1 cellular context compared by ENCODE assay signal in the genomic region with DNA sequence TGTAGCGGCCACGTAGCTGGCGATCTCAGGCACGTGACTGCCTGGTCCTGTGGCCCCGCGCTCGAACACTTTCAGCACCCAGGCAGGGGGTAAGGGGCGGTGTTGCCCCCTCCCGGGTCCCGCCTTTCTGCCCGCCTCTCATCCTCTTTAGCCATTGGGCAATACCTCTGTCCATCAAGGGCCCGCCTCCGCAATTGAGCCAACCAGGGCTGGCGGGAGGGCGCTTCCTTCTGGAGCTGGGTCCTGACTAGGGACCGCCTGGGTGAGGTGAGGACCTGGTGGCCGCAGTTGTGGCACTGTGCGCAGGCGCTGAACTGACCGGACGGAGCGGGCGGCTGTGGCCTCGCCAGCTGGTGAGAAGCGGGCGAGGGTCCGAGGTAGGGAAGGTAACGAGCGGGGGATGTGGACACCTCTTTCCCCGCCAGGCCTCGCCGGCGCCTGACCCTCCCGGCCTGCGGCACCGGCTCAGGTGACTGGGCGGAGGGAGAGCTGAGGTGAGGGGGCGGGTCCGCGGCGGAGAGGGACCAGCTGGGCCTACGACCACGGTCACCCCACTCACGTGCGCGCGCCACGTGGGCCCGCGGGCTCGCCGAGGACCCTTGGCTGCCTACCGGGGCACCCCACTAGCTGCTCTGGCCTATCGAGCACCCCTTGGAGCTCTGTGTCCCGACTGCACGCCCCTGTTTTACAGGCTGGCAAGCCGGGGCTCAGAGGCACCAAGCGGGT.
TF ChIP-seq lines count a peak whose summit lies in the region.

A gene with protein sequence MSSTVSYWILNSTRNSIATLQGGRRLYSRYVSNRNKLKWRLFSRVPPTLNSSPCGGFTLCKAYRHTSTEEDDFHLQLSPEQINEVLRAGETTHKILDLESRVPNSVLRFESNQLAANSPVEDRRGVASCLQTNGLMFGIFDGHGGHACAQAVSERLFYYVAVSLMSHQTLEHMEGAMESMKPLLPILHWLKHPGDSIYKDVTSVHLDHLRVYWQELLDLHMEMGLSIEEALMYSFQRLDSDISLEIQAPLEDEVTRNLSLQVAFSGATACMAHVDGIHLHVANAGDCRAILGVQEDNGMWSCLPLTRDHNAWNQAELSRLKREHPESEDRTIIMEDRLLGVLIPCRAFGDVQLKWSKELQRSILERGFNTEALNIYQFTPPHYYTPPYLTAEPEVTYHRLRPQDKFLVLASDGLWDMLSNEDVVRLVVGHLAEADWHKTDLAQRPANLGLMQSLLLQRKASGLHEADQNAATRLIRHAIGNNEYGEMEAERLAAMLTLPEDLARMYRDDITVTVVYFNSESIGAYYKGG (plus strand): TSS at position 228 of the 726 bp plus-strand sequence. CDS start 3,770 bp downstream, outside the sequence.

TF ChIP-seq in HCT116, 20 proteins besides CTCF, POLR2A, EP300 and RAD21 (continued from another document):
- no peak for TF ChIP-seq ZBTB33 (IDR thresholded peaks at IDR 0.05; ENCODE audit: extremely low read depth, insufficient replicate concordance, low read length)
- no peak for TF ChIP-seq REST (IDR thresholded peaks at IDR 0.05; ENCODE audit: low read depth)
- no peak for TF ChIP-seq EZH2phosphoT487 (IDR thresholded peaks at IDR 0.05; ENCODE audit: borderline replicate concordance)
- no peak for TF ChIP-seq TCF7L2 (IDR thresholded peaks at IDR 0.05; ENCODE audit: borderline replicate concordance, extremely low read depth, insufficient read depth, insufficient read length)
- no peak for TF ChIP-seq ZNF274 (IDR thresholded peaks at IDR 0.05; ENCODE audit: low read depth, low read length)
- peak; percentile 95 for TF ChIP-seq MAX (IDR thresholded peaks at IDR 0.05)
- no peak for TF ChIP-seq CEBPB (IDR thresholded peaks at IDR 0.05; ENCODE audit: low read depth)
- TF ChIP-seq SRF (IDR thresholded peaks at IDR 0.05; ENCODE audit: low read depth): no peak
- peak; percentile 99 for TF ChIP-seq SP1 (IDR thresholded peaks at IDR 0.05; ENCODE audit: low read depth)
- TF ChIP-seq EZH2 (IDR thresholded peaks at IDR 0.05): no peak
- peak; percentile 84 for TF ChIP-seq SIN3A (IDR thresholded peaks at IDR 0.05; ENCODE audit: low read depth)
- TF ChIP-seq CBX3 (IDR thresholded peaks at IDR 0.05; ENCODE audit: low read depth): no peak
- TF ChIP-seq FOSL1 (IDR thresholded peaks at IDR 0.05; ENCODE audit: low read depth): no peak
- TF ChIP-seq, protein P1, sequence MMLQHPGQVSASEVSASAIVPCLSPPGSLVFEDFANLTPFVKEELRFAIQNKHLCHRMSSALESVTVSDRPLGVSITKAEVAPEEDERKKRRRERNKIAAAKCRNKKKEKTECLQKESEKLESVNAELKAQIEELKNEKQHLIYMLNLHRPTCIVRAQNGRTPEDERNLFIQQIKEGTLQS (IDR thresholded peaks at IDR 0.05): no peak
- peak; percentile 52 for TF ChIP-seq YY1 (IDR thresholded peaks at IDR 0.05; ENCODE audit: extremely low read depth, insufficient replicate concordance, low read depth, low read length)
- peak; percentile 82 for TF ChIP-seq ZFX (IDR thresholded peaks at IDR 0.05)
